8 cellular contexts compared by ENCODE assay signal in the genomic region with DNA sequence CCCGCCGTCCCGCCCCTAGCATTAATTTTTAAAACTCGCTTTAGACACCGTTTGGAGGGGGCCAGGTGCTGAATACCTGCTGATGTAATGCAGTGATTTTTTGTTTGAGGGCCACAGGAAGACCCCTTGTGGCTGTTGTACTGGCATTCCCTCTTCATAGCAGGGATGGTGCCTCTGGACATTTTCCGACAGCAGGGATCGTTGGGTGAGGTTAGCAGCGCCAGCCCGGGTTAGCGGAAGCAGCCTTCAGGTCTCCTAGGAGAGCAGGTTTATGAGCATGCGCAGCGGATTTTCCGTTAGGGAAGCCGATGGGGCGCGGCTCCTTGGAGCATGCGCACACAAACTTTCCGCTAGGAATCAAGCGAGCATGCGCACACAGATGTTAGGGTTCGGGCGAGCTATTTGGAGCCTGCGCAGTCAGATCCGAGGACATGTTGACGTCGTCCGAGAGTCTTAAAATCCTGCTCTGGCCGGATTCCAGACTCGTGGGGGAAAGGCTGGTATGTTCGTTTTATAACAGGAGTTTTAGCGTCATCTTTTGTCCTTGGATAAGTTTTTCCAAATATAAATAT. TPM values are rescaled to one million over a fixed set of nuclear protein-coding genes. Genes with fewer than 3 reads are reported as not detected.
DNase-seq lines count a peak whose midpoint lies in the region; ATAC-seq, FAIRE-seq and TF ChIP-seq lines count a peak whose summit lies in the region.

No MANE protein-coding gene starts in this region.

- H3K9me3 ChIP-seq in small intestine (ENCODE audit: control insufficient read depth, low read depth) = no peaks in the 10 kb centered on the region

- no peak for TF ChIP-seq CTCF in GM12865 (IDR thresholded peaks at IDR 0.05; ENCODE audit: insufficient read depth, low read depth, low read length, missing control alignments)

- H3K27ac Mint-ChIP-seq in immature natural killer cell = peak overlapping the region; percentile 89 to 96 (median 92)

- no peaks in the 10 kb centered on the region for H3K9me3 Mint-ChIP-seq in immature natural killer cell

- H3K36me3 ChIP-seq in small intestine (ENCODE audit: control insufficient read depth in 2 of 2, insufficient read depth in 2 of 2, low read length in 2 of 2) = no peaks in the 10 kb centered on the region

- DNase-seq in GM12865 (ENCODE audit: low read depth) = peak; percentile 98
- DNase-seq in NCI-H2029 treated with DMSO at 0.1 percent for 48 hours (lab: John Stamatoyannopoulos, UW) = peak; percentile 87
- peak; percentile 70 to 85 (median 75) for DNase-seq in activated CD4-positive, CD25-positive, alpha-beta regulatory T cell (lab: John Stamatoyannopoulos, UW)
- peak; percentile 89 for DNase-seq in central memory CD4-positive, alpha-beta T cell
- DNase-seq in immature natural killer cell = peak; percentile 89 to 93 (median 92)
- DNase-seq in small intestine = peak; percentile 83
- no peak for DNase-seq in NCI-H82 treated with DMSO at 0.1 percent for 48 hours (lab: John Stamatoyannopoulos, UW; ENCODE audit: unreplicated experiment)

- peak; percentile 93 for ATAC-seq in HG02678 (IDR thresholded peaks at IDR 0.05; ENCODE audit: unreplicated experiment)

- peaks cover 3 to 8% (median 5%) of the 10 kb centered on the region in 3 donors for H3K27me3 Mint-ChIP-seq in immature natural killer cell (ENCODE audit: low read depth in 3 of 3)

- peak overlapping the region; percentile 70 for H3K4me3 ChIP-seq in GM12865 (ENCODE audit: low read depth, low read length)
- H3K4me3 ChIP-seq in small intestine (ENCODE audit: low read depth in 1 of 2, low read length in 2 of 2) = peak overlapping the region; percentile 38 to 52

- WGBS in small intestine, 3 donors = 6 to 27% (median 23%) methylated on average over 31 of the region's 31 CpGs

- H3K4me1 ChIP-seq in small intestine (ENCODE audit: control insufficient read depth in 2 of 2, insufficient read depth in 1 of 2, low read depth in 1 of 2, low read length in 1 of 2) = no peaks in the 10 kb centered on the region

- H3K27me3 ChIP-seq in small intestine (ENCODE audit: control insufficient read depth in 2 of 2, insufficient read depth in 2 of 2, low read length in 2 of 2) = no peaks in the 10 kb centered on the region

- H3K36me3 Mint-ChIP-seq in immature natural killer cell = peaks cover 7 to 11% (median 9%) of the 10 kb centered on the region in 3 donors

- H3K4me1 Mint-ChIP-seq in immature natural killer cell = peaks cover 12 to 21% of the 10 kb centered on the region in 2 donors

- peak overlapping the region in 1 of 2 donors; percentile 90 for H3K27ac ChIP-seq in small intestine (ENCODE audit: low read depth in 1 of 2, low read length in 1 of 2)

- peak overlapping the region; percentile 91 to 97 (median 93) for H3K4me3 Mint-ChIP-seq in immature natural killer cell

- no peak for FAIRE-seq in small intestine (lab: Jason Lieb, UNC)

RNA-seq across cellular contexts. Expression of gene C2orf74, which starts 17.2 kb away (rescaled TPM):
- polyA plus RNA-seq in immature natural killer cell (10 to 100 TPM; 23.7 to 40.2 (median 28.4) TPM), small intestine (1 to 10 TPM; 2.2 to 9.9 (median 5.1) TPM)
